8 cellular contexts compared by ENCODE assay signal in the genomic region with DNA sequence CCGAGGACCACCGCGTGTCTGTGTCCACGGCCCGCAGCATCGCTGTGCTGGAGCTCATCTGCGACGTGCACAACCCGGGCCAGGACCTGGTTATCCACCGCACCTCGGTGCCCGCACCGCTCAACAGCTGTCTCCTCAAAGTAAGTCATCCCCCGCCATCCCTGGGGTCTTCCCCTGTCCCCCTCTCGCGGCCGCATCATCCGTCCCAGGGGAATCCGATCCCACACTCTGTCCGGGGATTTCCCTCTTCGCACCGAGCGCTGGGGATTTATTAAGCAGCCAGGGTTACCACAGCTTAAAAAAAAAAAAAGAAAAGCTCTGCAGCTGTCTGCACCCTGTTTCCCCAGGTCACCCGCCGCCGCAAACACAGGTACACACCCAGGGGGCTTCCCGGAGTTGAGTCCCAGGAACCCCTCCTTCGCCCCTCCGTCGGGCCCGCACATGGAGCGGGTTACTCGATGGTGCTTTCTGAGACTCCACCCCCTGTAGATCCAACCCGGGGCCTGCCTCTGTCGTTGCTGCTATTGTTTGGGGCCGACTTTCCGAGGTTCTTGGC. TPM values are rescaled to one million over a fixed set of nuclear protein-coding genes. Genes with fewer than 3 reads are reported as not detected.
DNase-seq lines count a peak whose midpoint lies in the region; ATAC-seq, FAIRE-seq and TF ChIP-seq lines count a peak whose summit lies in the region.

No MANE protein-coding gene starts in this region.

- H3K27ac ChIP-seq in GM12878 (ENCODE audit: control insufficient read depth, insufficient read depth) (peak overlapping the region; percentile 98), keratinocyte (ENCODE audit: control insufficient read depth, insufficient read depth, low read length) (peak overlapping the region; percentile 98)

- no peak for TF ChIP-seq RAD21 in GM12878 (IDR thresholded peaks at IDR 0.05; ENCODE audit: insufficient read depth, low read depth, low read length)

- H3K27me3 ChIP-seq in GM12878 (replicated peaks in 1 of 2; ENCODE audit: control insufficient read depth in 2 of 2, insufficient read depth in 2 of 2, low read length in 1 of 2), result no peaks in the 10 kb centered on the region
- H3K27me3 ChIP-seq in keratinocyte (ENCODE audit: control insufficient read depth, extremely low read depth, insufficient read depth, low read length), result no peaks in the 10 kb centered on the region

- TF ChIP-seq POLR2A in GM12878 (IDR thresholded peaks at IDR 0.05; ENCODE audit: low read depth, low read length), result peak; percentile 56

- dilution Hi-C loops in keratinocyte (cut with MboI; ENCODE audit: extremely low pct_ligation_motif_present, low sequenced_read_pairs), result no loop called here

- H3K4me1 ChIP-seq in GM12878 (ENCODE audit: control insufficient read depth, insufficient read depth, low read length), result no peaks in the 10 kb centered on the region; the same call in 1 of the 2 replicates
- peaks cover 26% of the 10 kb centered on the region for H3K4me1 ChIP-seq in keratinocyte (ENCODE audit: control insufficient read depth, extremely low read depth, insufficient read depth, low read length)

- in situ Hi-C loops in GM12878 (cut with MboI), result no loop called here

- H3K9me1 ChIP-seq in keratinocyte (ENCODE audit: control insufficient read depth, extremely low read depth, insufficient read depth, low read length), result peaks cover 3% of the 10 kb centered on the region

- H3K4me2 ChIP-seq in GM12878 (ENCODE audit: control insufficient read depth, insufficient read depth) (peak overlapping the region; percentile 79), keratinocyte (ENCODE audit: control insufficient read depth, extremely low read depth, insufficient read depth, low read depth, low read length) (peak overlapping the region; percentile 98)

- ATAC-seq in GM19043 (IDR thresholded peaks at IDR 0.05; ENCODE audit: low read depth, unreplicated experiment), result peak; percentile 11
- peak; percentile 28 for ATAC-seq in HG03457 (IDR thresholded peaks at IDR 0.05; ENCODE audit: unreplicated experiment)
- ATAC-seq in GM12878, result peak; percentile 41

- H3K4me3 ChIP-seq in GM12878, result peak overlapping the region; percentile 93
- H3K4me3 ChIP-seq in keratinocyte (ENCODE audit: control insufficient read depth in 2 of 3, extremely low read depth in 1 of 3, insufficient read depth in 2 of 3, low read depth in 1 of 3, low read length in 3 of 3), result peak overlapping the region; percentile 92 to 98 (median 97)

- H3K9me3 ChIP-seq in GM12878 (replicated peaks; ENCODE audit: control insufficient read depth, insufficient read depth, low read length) (no peaks in the 10 kb centered on the region), keratinocyte (ENCODE audit: control insufficient read depth, low read depth, low read length) (no peaks in the 10 kb centered on the region)

- intact Hi-C loops in GM12878 (cut with micrococcal nuclease; ENCODE audit: unreplicated experiment), result loop anchor here (10.0 kb wide), 1 partner anchor 234 kb away; no protein-coding TSS in a partner anchor

- SMC1A ChIA-PET in GM12878 (lab: Charles Lee; ENCODE audit: uncharacterized antibody, unreplicated experiment), result interaction anchor here (0.8 to 1.1 kb wide), 3 partner anchors 12 to 97 kb away, joined by 3 read pairs; no protein-coding TSS in a partner anchor

- peak; percentile 29 for DNase-seq in AG08396 (ENCODE audit: low spot score)
- DNase-seq in T-helper 2 cell, result peak; percentile 9 to 80 (median 56)
- DNase-seq in GM12878 (ENCODE audit: low read depth, low spot score), result no peak
- no peak for DNase-seq in keratinocyte (ENCODE audit: low read depth, low spot score)
- DNase-seq in stimulated activated CD4-positive, alpha-beta T cell treated with anti-CD3 and anti-CD28 coated beads, Interleukin-2, amount 100 ng/mL, for 4 hours (ENCODE audit: low read depth), result peak; percentile 26
- no peak for DNase-seq in OCI-M2 (lab: John Stamatoyannopoulos, UW; ENCODE audit: unreplicated experiment)

- TF ChIP-seq CTCF in GM12878 (IDR thresholded peaks at IDR 0.05 in 2 of 3, conservative IDR thresholded peaks at IDR 0.05 in 1 of 3; ENCODE audit: control insufficient read depth in 2 of 3, extremely low read depth in 1 of 3, insufficient read depth in 1 of 3, low read depth in 3 of 3, low read length in 3 of 3) (no peak), keratinocyte (optimal IDR thresholded peaks at IDR 0.05 in 1 of 3, IDR thresholded peaks at IDR 0.05 in 1 of 3, conservative IDR thresholded peaks at IDR 0.05 in 1 of 3; ENCODE audit: extremely low read depth in 1 of 3, insufficient read depth in 2 of 3, low read length in 3 of 3) (no peak)

- peak overlapping the region; percentile 91 for H3K9ac ChIP-seq in GM12878 (ENCODE audit: control insufficient read depth, insufficient read depth, low read length)
- peak overlapping the region; percentile 99 for H3K9ac ChIP-seq in keratinocyte (ENCODE audit: control insufficient read depth, extremely low read depth, insufficient read depth, low read length)

- POLR2A ChIA-PET in GM12878 (lab: Charles Lee), result interaction anchor here (0.9 to 1.3 kb wide), 2 partner anchors 18 to 317 kb away, joined by 3 to 6 read pairs; no protein-coding TSS in a partner anchor

- RAD21 ChIA-PET in GM12878 (lab: Charles Lee; ENCODE audit: unreplicated experiment), result no interaction called here

- H3K79me2 ChIP-seq in GM12878 (ENCODE audit: control insufficient read depth, insufficient read depth, low read length), result peaks cover 83% of the 10 kb centered on the region
- H3K79me2 ChIP-seq in keratinocyte (ENCODE audit: control insufficient read depth, insufficient read depth, low read length), result peaks cover 88% of the 10 kb centered on the region

- H2AFZ ChIP-seq in GM12878 (ENCODE audit: control insufficient read depth, low read depth, low read length) (peak overlapping the region; percentile 85), keratinocyte (ENCODE audit: control insufficient read depth, low read length) (peak overlapping the region; percentile 82)

- H4K20me1 ChIP-seq in GM12878 (ENCODE audit: control insufficient read depth, insufficient read depth) (no peaks in the 10 kb centered on the region), keratinocyte (ENCODE audit: control insufficient read depth, extremely low read depth, insufficient read depth, low read length) (peaks cover 9% of the 10 kb centered on the region)

- H3K36me3 ChIP-seq in GM12878 (ENCODE audit: control insufficient read depth in 2 of 2, insufficient read depth in 2 of 2, low read length in 1 of 2), result no peaks in the 10 kb centered on the region; a peak in 1 of 4 replicates
- peaks cover 0 to 4% of the 10 kb centered on the region in 2 experiments for H3K36me3 ChIP-seq in keratinocyte (ENCODE audit: control insufficient read depth in 2 of 2, extremely low read depth in 1 of 2, insufficient read depth in 2 of 2, low read length in 2 of 2)

- no peak for TF ChIP-seq EP300 in GM12878 (IDR thresholded peaks at IDR 0.05; ENCODE audit: borderline replicate concordance in 1 of 2, control insufficient read depth in 1 of 2, low read depth in 2 of 2, low read length in 2 of 2)

- no peak for FAIRE-seq in GM12878 (lab: Jason Lieb, UNC)
- FAIRE-seq in keratinocyte (lab: Jason Lieb, UNC), result no peak

- 2% methylated on average over 36 of the region's 37 CpGs for WGBS in GM12878 (ENCODE audit: insufficient coverage, insufficient replicate concordance, low lambda C conversion rate, missing lambda C conversion rate)

- no TSS peak for BruUV-seq in GM12878 (replicated peaks; lab: Mats Ljungman, UMichigan)

- CTCF ChIA-PET in GM12878 (lab: Yijun Ruan, JAX), result interaction anchor here (0.8 to 1.4 kb wide), 2 partner anchors 38 to 101 kb away, joined by 4 to 5 read pairs; no protein-coding TSS in a partner anchor

RNA-seq across cellular contexts. Expression of gene GTF3C4, which starts 0.6 kb away (rescaled TPM):
- total RNA-seq in GM12878 (2013; cell fraction: nucleolus; rRNA removed), result 14.9 and 16.1 TPM in 2 replicates
- total RNA-seq in GM12878 (2014; rRNA removed), result 15.2 and 16.6 TPM in 2 replicates
- total RNA-seq in GM12878 (2014; rRNA removed; fragmentation: Illumina TruSeq; extraction: Trizol), result 10.7 and 11.0 TPM in 2 replicates
- total RNA-seq in GM12878 (2021), result 15.9 and 18.9 TPM in 2 replicates
- polyA plus RNA-seq in GM12878 (2011; ENCODE audit: low read depth), result 5.4 TPM
- polyA plus RNA-seq in GM12878 (2011; rRNA removed), result 7.1 and 7.3 TPM in 2 replicates
- polyA plus RNA-seq in GM12878 (2011; cell fraction: cytosol; rRNA removed), result 4.8 and 5.8 TPM in 2 replicates
- 2.4 and 3.3 TPM in 2 replicates for polyA plus RNA-seq in GM12878 (2011; cell fraction: nucleus; rRNA removed)
- polyA plus RNA-seq in GM12878 (2012), result 7.6 and 8.0 TPM in 2 replicates
- polyA plus RNA-seq in GM12878 (2014; fragmentation: Illumina TruSeq; extraction: Trizol), result 14.3 and 15.7 TPM in 2 replicates
- 1 to 10 TPM; 3.2 to 5.1 TPM for polyA plus RNA-seq in GM12878 (2014; fragmentation: Nextera tagmentation; extraction: Ambion mirVana)
- 8.1 and 8.9 TPM in 2 replicates for polyA plus RNA-seq in GM12878 (2014; rRNA removed)
- 1 to 10 TPM; 7.3 to 7.5 TPM for polyA plus RNA-seq in GM12878 (2016; fragmentation: Nextera tagmentation; extraction: Ambion mirVana)
- polyA minus RNA-seq in GM12878 (2011; rRNA and poly(A)+ RNA removed), result 8.1 and 10.5 TPM in 2 replicates
- 6.9 and 7.1 TPM in 2 replicates for polyA minus RNA-seq in GM12878 (2011; cell fraction: cytosol; rRNA and poly(A)+ RNA removed)
- 6.0 and 12.9 TPM in 2 replicates for polyA minus RNA-seq in GM12878 (2011; cell fraction: nucleus; rRNA and poly(A)+ RNA removed)
- polyA plus RNA-seq in keratinocyte, result 5.2 to 7.7 TPM (median 6.6 TPM) in 3 replicates
- 2.2 TPM for polyA plus RNA-seq in keratinocyte (2011; ENCODE audit: low read depth)
- 4.5 and 6.7 TPM in 2 replicates for polyA plus RNA-seq in keratinocyte (2011; cell fraction: cytosol; rRNA removed)
- polyA plus RNA-seq in keratinocyte (2011; cell fraction: nucleus; rRNA removed), result 7.4 and 8.8 TPM in 2 replicates
- polyA plus RNA-seq in keratinocyte (2012; ENCODE audit: low replicate concordance), result 6.7 and 12.5 TPM in 2 replicates
- polyA minus RNA-seq in keratinocyte, result 7.4 to 13.8 TPM (median 12.5 TPM) in 3 replicates
- 9.0 TPM for polyA minus RNA-seq in keratinocyte (2011; cell fraction: cytosol; rRNA and poly(A)+ RNA removed)
- polyA minus RNA-seq in keratinocyte (2011; cell fraction: nucleus; rRNA and poly(A)+ RNA removed), result 8.7 and 17.3 TPM in 2 replicates

RNA-seq across cellular contexts. Expression of gene DDX31, which starts 1.1 kb away (rescaled TPM):
- 104 and 112 TPM in 2 replicates for total RNA-seq in GM12878 (2013; cell fraction: nucleolus; rRNA removed)
- total RNA-seq in GM12878 (2014; rRNA removed), result 19.9 and 20.2 TPM in 2 replicates
- total RNA-seq in GM12878 (2014; rRNA removed; fragmentation: Illumina TruSeq; extraction: Trizol), result 20.9 and 21.2 TPM in 2 replicates
- total RNA-seq in GM12878 (2021), result 21.7 and 25.6 TPM in 2 replicates
- 7.5 TPM for polyA plus RNA-seq in GM12878 (2011; ENCODE audit: low read depth)
- 30.3 and 30.8 TPM in 2 replicates for polyA plus RNA-seq in GM12878 (2011; rRNA removed)
- 22.1 and 23.4 TPM in 2 replicates for polyA plus RNA-seq in GM12878 (2011; cell fraction: cytosol; rRNA removed)
- polyA plus RNA-seq in GM12878 (2011; cell fraction: nucleus; rRNA removed), result 77.0 and 93.3 TPM in 2 replicates
- 10.6 and 14.9 TPM in 2 replicates for polyA plus RNA-seq in GM12878 (2012)
- 22.8 and 23.2 TPM in 2 replicates for polyA plus RNA-seq in GM12878 (2014; fragmentation: Illumina TruSeq; extraction: Trizol)
- 10 to 100 TPM; 12.1 to 14.6 TPM for polyA plus RNA-seq in GM12878 (2014; fragmentation: Nextera tagmentation; extraction: Ambion mirVana)
- 21.1 and 23.7 TPM in 2 replicates for polyA plus RNA-seq in GM12878 (2014; rRNA removed)
- 10 to 100 TPM; 20.0 to 20.5 TPM for polyA plus RNA-seq in GM12878 (2016; fragmentation: Nextera tagmentation; extraction: Ambion mirVana)
- 28.7 and 29.8 TPM in 2 replicates for polyA minus RNA-seq in GM12878 (2011; rRNA and poly(A)+ RNA removed)
- polyA minus RNA-seq in GM12878 (2011; cell fraction: cytosol; rRNA and poly(A)+ RNA removed), result 8.6 and 10.5 TPM in 2 replicates
- 30.0 and 43.1 TPM in 2 replicates for polyA minus RNA-seq in GM12878 (2011; cell fraction: nucleus; rRNA and poly(A)+ RNA removed)
- 18.8 to 25.2 TPM (median 21.0 TPM) in 3 replicates for polyA plus RNA-seq in keratinocyte
- polyA plus RNA-seq in keratinocyte (2011; ENCODE audit: low read depth), result 6.1 TPM
- polyA plus RNA-seq in keratinocyte (2011; cell fraction: cytosol; rRNA removed), result 13.8 and 18.7 TPM in 2 replicates
- 32.8 and 33.9 TPM in 2 replicates for polyA plus RNA-seq in keratinocyte (2011; cell fraction: nucleus; rRNA removed)
- 15.6 and 18.5 TPM in 2 replicates for polyA plus RNA-seq in keratinocyte (2012; ENCODE audit: low replicate concordance)
- polyA minus RNA-seq in keratinocyte, result 18.0 to 25.9 TPM (median 24.5 TPM) in 3 replicates
- 21.1 TPM for polyA minus RNA-seq in keratinocyte (2011; cell fraction: cytosol; rRNA and poly(A)+ RNA removed)
- 22.9 and 34.7 TPM in 2 replicates for polyA minus RNA-seq in keratinocyte (2011; cell fraction: nucleus; rRNA and poly(A)+ RNA removed)

Comparison
In these comparisons a context has a peak if more than half of its experiments do, and no peak if none do; other contexts are left out.
1. DNase-seq: peak in AG08396 (single experiment), T-helper 2 cell (5 of 5) and stimulated activated CD4-positive, alpha-beta T cell treated with anti-CD3 and anti-CD28 coated beads, Interleukin-2, amount 100 ng/mL, for 4 hours (single experiment); none in GM12878 (single experiment), keratinocyte (single experiment) and OCI-M2 (single experiment).
2. Peak in every context shown above with its lines, with median percentiles within 50 percentile points of each other: ATAC-seq.